Comparison of ENCODE assay signal across 7 cellular contexts in the genomic region with DNA sequence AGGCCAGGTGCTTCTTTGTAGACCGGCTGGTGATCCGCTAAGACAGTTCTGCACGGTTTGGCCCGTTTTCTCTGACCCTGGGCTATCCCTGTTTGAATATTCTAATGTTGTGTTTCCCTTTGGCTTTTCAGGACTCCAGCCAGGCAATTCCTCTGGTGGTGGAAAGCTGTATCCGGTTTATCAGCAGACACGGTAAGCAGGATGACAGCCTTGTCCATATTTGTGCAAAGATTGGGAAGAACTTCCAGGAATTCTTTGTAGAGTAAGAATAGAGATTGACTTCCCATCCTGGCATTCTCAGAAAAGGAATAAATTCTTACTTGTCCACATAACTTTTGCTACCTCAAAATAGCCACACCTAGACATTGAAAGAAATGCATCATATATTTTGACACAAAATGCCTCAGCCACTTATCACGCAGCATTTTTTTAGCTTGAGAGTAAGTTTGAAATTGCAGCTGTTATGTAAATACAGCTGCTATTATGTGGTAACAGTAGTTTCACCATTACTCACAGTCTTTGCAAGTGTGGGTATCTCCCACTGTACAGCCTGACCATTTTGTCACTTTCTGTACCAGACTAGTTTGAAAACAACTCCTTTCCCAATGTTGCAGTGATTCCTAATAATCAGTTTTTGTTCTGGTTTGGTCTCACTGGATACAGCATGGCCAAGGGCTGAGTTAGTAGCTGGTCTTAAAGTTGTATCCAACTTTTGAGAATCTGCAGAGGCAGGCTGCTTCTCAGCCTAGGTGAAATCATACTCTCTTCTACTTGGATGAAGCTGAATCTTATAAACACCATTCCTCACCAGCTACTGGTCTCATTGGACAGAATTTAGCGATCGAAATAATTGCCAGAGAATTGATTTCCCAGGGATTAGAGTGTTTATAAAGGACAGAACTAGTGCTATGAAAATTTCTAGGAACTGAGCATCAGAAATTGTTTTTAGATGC. TPM values are rescaled to one million over a fixed set of nuclear protein-coding genes. Genes with fewer than 3 reads are reported as not detected.
A peak's percentile ranks its signal among the peaks of the same experiment; 100 is the strongest.
DNase-seq lines count a peak whose midpoint lies in the region; ATAC-seq and TF ChIP-seq lines count a peak whose summit lies in the region.

No MANE protein-coding gene starts in this region.

- no peaks in the 10 kb centered on the region for H3F3A ChIP-seq in PC-3 (ENCODE audit: low read length, unreplicated experiment)

- 0 out of 2 replicates have a peak, but pooled peaks cover 3% of the 10 kb centered on the region for H3K36me3 ChIP-seq in PC-3 (ENCODE audit: low read depth, low read length)

- no peaks in the 10 kb centered on the region for H3K9me3 ChIP-seq in PC-3 (ENCODE audit: low read length)

- TF ChIP-seq CTCF in PC-3 (conservative IDR thresholded peaks at IDR 0.05; ENCODE audit: low read depth, low read length), result peak; percentile 46; the same call in 1 of the 2 replicates

- CTCF ChIA-PET in PC-3 (lab: Charles Lee), result interaction anchor here (0.7 kb wide), 1 partner anchor 25 kb away, joined by 3 read pairs; no protein-coding TSS in a partner anchor

- H3K4me2 ChIP-seq in PC-3 (ENCODE audit: low read length), result peak overlapping the region; percentile 3

- POLR2A ChIA-PET in PC-3 (lab: Charles Lee; ENCODE audit: unreplicated experiment), result no interaction called here

- no peaks in the 10 kb centered on the region for H3K9me2 ChIP-seq in PC-3 (replicated peaks; ENCODE audit: low read length)

- H3K4me3 ChIP-seq in PC-3 (ENCODE audit: low read length), result no peak overlapping the region

- BruUV-seq in PC-3 (replicated peaks; lab: Mats Ljungman, UMichigan), result TSS peak; percentile 49

- DNase-seq in PC-3 (peak; percentile 90), myocyte (ENCODE audit: low read depth) (peak; percentile 84), D341Med (ENCODE audit: low spot score) (no peak), T1000 (lab: John Stamatoyannopoulos, UW) (no peak), NCI-H345 treated with DMSO at 0.1 percent for 48 hours (lab: John Stamatoyannopoulos, UW; ENCODE audit: unreplicated experiment) (no peak)

- peak; percentile 98 for ATAC-seq in GM18870 (IDR thresholded peaks at IDR 0.05; ENCODE audit: unreplicated experiment)
- peak; percentile 98 for ATAC-seq in HG02588 (IDR thresholded peaks at IDR 0.05; ENCODE audit: unreplicated experiment)
- ATAC-seq in PC-3, result peak; percentile 94

- H3K4me1 ChIP-seq in PC-3 (ENCODE audit: insufficient read depth, low read length), result peaks cover 19% of the 10 kb centered on the region

- no peaks in the 10 kb centered on the region for H3K27me3 ChIP-seq in PC-3 (ENCODE audit: low read length)

- peak overlapping the region; percentile 39 for H3K27ac ChIP-seq in PC-3 (ENCODE audit: low read length)

- H3K79me2 ChIP-seq in PC-3 (ENCODE audit: low read length), result no peaks in the 10 kb centered on the region

- H3K9ac ChIP-seq in PC-3 (ENCODE audit: low read length), result no peak overlapping the region

- H2AFZ ChIP-seq in PC-3 (ENCODE audit: low read length), result no peak overlapping the region

- no peaks in the 10 kb centered on the region for H4K20me1 ChIP-seq in PC-3 (ENCODE audit: low read length)

- intact Hi-C loops in PC-3 (cut with micrococcal nuclease), result no loop called here

RNA-seq across cellular contexts. Expression of gene IKBKE, which starts 40.0 kb away (rescaled TPM):
- total RNA-seq in PC-3 (2014; rRNA removed) (27.0 and 28.3 TPM in 2 replicates), myocyte (3.9 and 10.0 TPM in 2 replicates)
- 4.3 TPM for polyA plus RNA-seq in myocyte (2012)

Comparison
In these comparisons a context has a peak if more than half of its experiments do, and no peak if none do; other contexts are left out.
1. DNase-seq: peak in PC-3 (single experiment) and myocyte (single experiment); none in D341Med (single experiment), T1000 (single experiment) and NCI-H345 treated with DMSO at 0.1 percent for 48 hours (single experiment).
2. Peak in every context shown above with its lines, with median percentiles within 50 percentile points of each other: ATAC-seq.